Comparison of ENCODE assay signal across 1 cellular context in genomic region chr1:161710562-161710961, GRCh38.
TF ChIP-seq lines count a peak whose summit lies in the region.

No MANE protein-coding gene starts in this region.

TF ChIP-seq in IMR-90, 13 proteins besides CTCF, POLR2A, EP300 and RAD21:
- TF ChIP-seq CEBPB (IDR thresholded peaks at IDR 0.05; ENCODE audit: low read depth, low read length) = peak; percentile 43
- TF ChIP-seq ELK1 (IDR thresholded peaks at IDR 0.05; ENCODE audit: borderline replicate concordance, low read depth, low read length) = no peak
TF ChIP-seq in IMR-90: peak in this region for 1.
